Comparison of ENCODE assay signal across 26 cellular contexts in genomic region chr3:170711786-170712185, GRCh38.
"Had no signal": no experiment of that assay in that cellular context is flagged by ENCODE, and none has a peak within 500 bp of the region (broad histone marks: within the 10 kb centered on the region; RNA-seq: fewer than 3 reads in every experiment).

No MANE protein-coding gene starts in this region.

- H3K9ac ChIP-seq: parathyroid adenoma had no signal

- H3K4me2 ChIP-seq: hepatocyte had no signal

- ATAC-seq: gastrocnemius medialis; left colon; naive thymus-derived CD4-positive, alpha-beta T cell; psoas muscle had no signal

- H3K4me3 ChIP-seq: esophagus squamous epithelium, gastrocnemius medialis, hepatocyte, psoas muscle, sigmoid colon, tibial nerve had no signal

- H3K79me2 ChIP-seq: hepatocyte, parathyroid adenoma had no signal

- H3K4me1 Mint-ChIP-seq: activated CD4-positive, alpha-beta T cell treated with anti-CD3 and anti-CD28 coated beads, Interleukin-2, amount 10 ng/mL, durations not matched to agents 24 days and 14 days; activated naive CD4-positive, alpha-beta T cell treated with anti-CD3 and anti-CD28 coated beads, Interleukin-2, amount 10 ng/mL, durations not matched to agents 7 days and 5 days; central memory CD8-positive, alpha-beta T cell; naive thymus-derived CD4-positive, alpha-beta T cell had no signal

- H2AFZ ChIP-seq: hepatocyte, parathyroid adenoma had no signal

- H3K4me1 ChIP-seq: esophagus squamous epithelium, gastrocnemius medialis, psoas muscle, sigmoid colon, tibial nerve had no signal

- H3K27ac ChIP-seq: esophagus squamous epithelium, gastrocnemius medialis, hepatocyte, parathyroid adenoma, psoas muscle, sigmoid colon, tibial nerve had no signal

- H3K9me3 ChIP-seq: gastrocnemius medialis, psoas muscle had no signal

- H3K4me3 Mint-ChIP-seq: activated CD4-positive, alpha-beta memory T cell treated with anti-CD3 and anti-CD28 coated beads for 36 hours; activated CD4-positive, alpha-beta T cell treated with anti-CD3 and anti-CD28 coated beads, Interleukin-2, amount 10 ng/mL, durations not matched to agents 24 days and 14 days; activated naive CD4-positive, alpha-beta T cell treated with anti-CD3 and anti-CD28 coated beads, Interleukin-2, amount 10 ng/mL, durations not matched to agents 7 days and 5 days; central memory CD8-positive, alpha-beta T cell; naive thymus-derived CD4-positive, alpha-beta T cell had no signal

- H3K27me3 ChIP-seq: esophagus squamous epithelium, gastrocnemius medialis, hepatocyte, sigmoid colon, tibial nerve had no signal

- H3K27ac Mint-ChIP-seq: activated CD4-positive, alpha-beta memory T cell treated with anti-CD3 and anti-CD28 coated beads for 36 hours; activated CD4-positive, alpha-beta T cell treated with anti-CD3 and anti-CD28 coated beads, Interleukin-2, amount 10 ng/mL, durations not matched to agents 24 days and 14 days; activated naive CD4-positive, alpha-beta T cell treated with anti-CD3 and anti-CD28 coated beads, Interleukin-2, amount 10 ng/mL, durations not matched to agents 7 days and 5 days; naive thymus-derived CD4-positive, alpha-beta T cell had no signal

- H3K36me3 Mint-ChIP-seq: activated CD4-positive, alpha-beta memory T cell treated with anti-CD3 and anti-CD28 coated beads for 36 hours; activated naive CD4-positive, alpha-beta T cell treated with anti-CD3 and anti-CD28 coated beads, Interleukin-2, amount 10 ng/mL, durations not matched to agents 7 days and 5 days had no signal

- H3K36me3 ChIP-seq: esophagus squamous epithelium, gastrocnemius medialis, sigmoid colon had no signal

- DNase-seq: activated CD4-positive, alpha-beta memory T cell treated with anti-CD3 and anti-CD28 coated beads for 36 hours; activated CD4-positive, alpha-beta T cell treated with anti-CD3 and anti-CD28 coated beads, Interleukin-2, amount 10 ng/mL, durations not matched to agents 24 days and 14 days; activated CD4-positive, CD25-positive, alpha-beta regulatory T cell treated with anti-CD3 and anti-CD28 coated beads, Interleukin-2, amount 50 U/mL, for 72 hours; activated CD8-positive, alpha-beta memory T cell treated with anti-CD3 and anti-CD28 coated beads, Interleukin-2, amount 50 U/mL, for 4 hours; activated gamma-delta T cell; activated naive CD4-positive, alpha-beta T cell treated with anti-CD3 and anti-CD28 coated beads, Interleukin-2, amount 10 ng/mL, durations not matched to agents 7 days and 5 days; activated T-cell treated with anti-CD3 and anti-CD28 coated beads, Interleukin-2, amount 50 U/mL, for 1 hour; amygdala; dermis blood vessel endothelial cell; effector CD4-positive, alpha-beta T cell; esophagus squamous epithelium; gastrocnemius medialis; glutamatergic neuron; kidney; left colon; midbrain; naive thymus-derived CD4-positive, alpha-beta T cell; psoas muscle; sigmoid colon; stimulated activated CD4-positive, alpha-beta T cell treated with anti-CD3 and anti-CD28 coated beads, Interleukin-15, amount 100 ng/mL, for 24 hours; stimulated activated naive CD4-positive, alpha-beta T cell treated with Interleukin-2 at 50 U/mL for 16 hours; T-helper 2 cell had no signal

- H3K9me3 Mint-ChIP-seq: activated naive CD4-positive, alpha-beta T cell treated with anti-CD3 and anti-CD28 coated beads, Interleukin-2, amount 10 ng/mL, durations not matched to agents 7 days and 5 days; central memory CD8-positive, alpha-beta T cell had no signal
